In the genomic region with DNA sequence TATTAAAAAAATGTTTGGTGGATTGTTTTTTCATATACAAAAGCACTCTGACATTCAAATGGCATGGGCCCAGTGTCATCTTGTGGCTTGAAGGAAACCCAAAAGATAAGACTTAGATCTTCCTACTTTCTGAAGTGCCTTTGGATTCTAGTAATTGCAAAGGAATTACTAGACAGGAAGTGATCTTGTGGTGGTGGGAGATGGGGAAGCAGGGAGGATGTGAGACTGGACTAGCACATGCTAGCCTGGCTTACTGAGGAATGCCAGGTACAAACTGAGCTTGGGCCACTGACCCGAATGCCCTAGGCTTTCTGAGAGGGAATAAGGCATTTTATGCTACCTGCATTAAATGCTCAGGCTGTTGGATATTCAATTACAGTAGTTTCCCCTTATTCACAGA, we compare ENCODE assay signal across 17 cellular contexts. TPM values are rescaled to one million over a fixed set of nuclear protein-coding genes. Genes with fewer than 3 reads are reported as not detected.
DNase-seq lines count a peak whose midpoint lies in the region; TF ChIP-seq lines count a peak whose summit lies in the region.
"Had no signal": no experiment of that assay in that cellular context is flagged by ENCODE, and none has a peak within 500 bp of the region (broad histone marks: within the 10 kb centered on the region; RNA-seq: fewer than 3 reads in every experiment).

No MANE protein-coding gene starts in this region.

- peak; percentile 33 for DNase-seq in A172 (ENCODE audit: low spot score)
- DNase-seq in HFFc6: no peak
- DNase-seq in OCI-M1 (lab: John Stamatoyannopoulos, UW): peak; percentile 38
- no peak for DNase-seq in chondrocyte (ENCODE audit: low spot score)
- DNase-seq in D341Med (ENCODE audit: low spot score): no peak
- no peak for DNase-seq in activated CD4-positive, alpha-beta memory T cell treated with anti-CD3 and anti-CD28 coated beads, Interleukin-2, amount 10 ng/mL, durations not matched to agents 7 days and 5 days
- no peak for DNase-seq in HuH-7 (ENCODE audit: low spot score)
- DNase-seq in DMS153 treated with DMSO at 0.1 percent for 48 hours (lab: John Stamatoyannopoulos, UW; ENCODE audit: unreplicated experiment): no peak
- DNase-seq: C1 segment of cervical spinal cord, DMS 273 treated with DMSO at 0.1 percent for 48 hours, GM23248, Karpas-422, MM.1S, NCI-H1417, NCI-H1930, NCI-H446, SJCRH30 had no signal

- H3K36me3 Mint-ChIP-seq in HFFc6 (ENCODE audit: low read depth): no peaks in the 10 kb centered on the region
- H3K36me3 Mint-ChIP-seq in chondrocyte (ENCODE audit: low read depth): peaks cover 2% of the 10 kb centered on the region
- peaks cover 1% of the 10 kb centered on the region for H3K36me3 Mint-ChIP-seq in activated CD4-positive, alpha-beta memory T cell treated with anti-CD3 and anti-CD28 coated beads, Interleukin-2, amount 10 ng/mL, durations not matched to agents 7 days and 5 days (ENCODE audit: low read depth)

- H3K27ac Mint-ChIP-seq in HFFc6: peak overlapping the region; percentile 14; the same call in 1 of the 2 replicates
- H3K27ac Mint-ChIP-seq in chondrocyte (ENCODE audit: unreplicated experiment): peak overlapping the region; percentile 71
- H3K27ac Mint-ChIP-seq in activated CD4-positive, alpha-beta memory T cell treated with anti-CD3 and anti-CD28 coated beads, Interleukin-2, amount 10 ng/mL, durations not matched to agents 7 days and 5 days: no peak overlapping the region

- H3K9me3 Mint-ChIP-seq in HFFc6: no peaks in the 10 kb centered on the region
- H3K9me3 Mint-ChIP-seq in chondrocyte (ENCODE audit: low read depth): no peaks in the 10 kb centered on the region
- H3K9me3 Mint-ChIP-seq in activated CD4-positive, alpha-beta memory T cell treated with anti-CD3 and anti-CD28 coated beads, Interleukin-2, amount 10 ng/mL, durations not matched to agents 7 days and 5 days: no peaks in the 10 kb centered on the region

- H3K4me3 Mint-ChIP-seq in HFFc6 (no peak overlapping the region), chondrocyte (ENCODE audit: unreplicated experiment) (no peak overlapping the region)
- no peak overlapping the region for H3K4me3 Mint-ChIP-seq in activated CD4-positive, alpha-beta memory T cell treated with anti-CD3 and anti-CD28 coated beads, Interleukin-2, amount 10 ng/mL, durations not matched to agents 7 days and 5 days

- CTCF ChIA-PET in activated CD4-positive, alpha-beta memory T cell treated with anti-CD3 and anti-CD28 coated beads, Interleukin-2, amount 10 ng/mL, durations not matched to agents 7 days and 5 days (lab: Charles Lee): no interaction called here

- no peaks in the 10 kb centered on the region for H3K27me3 Mint-ChIP-seq in HFFc6 (ENCODE audit: insufficient read depth)
- no peaks in the 10 kb centered on the region for H3K27me3 Mint-ChIP-seq in chondrocyte (ENCODE audit: low read depth)
- H3K27me3 Mint-ChIP-seq in activated CD4-positive, alpha-beta memory T cell treated with anti-CD3 and anti-CD28 coated beads, Interleukin-2, amount 10 ng/mL, durations not matched to agents 7 days and 5 days: no peaks in the 10 kb centered on the region

- no peak for TF ChIP-seq CTCF in HFFc6 (IDR thresholded peaks at IDR 0.05)
- TF ChIP-seq CTCF in chondrocyte (IDR thresholded peaks at IDR 0.05): no peak

- H3K4me1 Mint-ChIP-seq in HFFc6 (ENCODE audit: low read depth) (peaks cover 12% of the 10 kb centered on the region), chondrocyte (ENCODE audit: low read depth) (peaks cover 3% of the 10 kb centered on the region)
- H3K4me1 Mint-ChIP-seq in activated CD4-positive, alpha-beta memory T cell treated with anti-CD3 and anti-CD28 coated beads, Interleukin-2, amount 10 ng/mL, durations not matched to agents 7 days and 5 days: peaks cover 5% of the 10 kb centered on the region

- POLR2A ChIA-PET in activated CD4-positive, alpha-beta memory T cell treated with anti-CD3 and anti-CD28 coated beads, Interleukin-2, amount 10 ng/mL, durations not matched to agents 7 days and 5 days (lab: Charles Lee): no interaction called here

RNA-seq across cellular contexts. Expression of a gene that starts 59.0 kb away (rescaled TPM):
- 4.5 and 6.6 TPM in 2 replicates for total RNA-seq in A172 (2014; rRNA removed; shearing (Covaris generic))
- total RNA-seq in HFFc6 (2021; fragmentation: NEBNext Ultra II Directional; extraction: Animal tissue kit (Norgen Biotek cat#: 25700)): 1 to 10 TPM; 4.8 to 5.7 (median 5.3) TPM
- 5.9 to 9.0 TPM (median 8.1 TPM) in 3 replicates for total RNA-seq in chondrocyte
- 1 to 10 TPM; 4.5 to 4.7 TPM for total RNA-seq in activated CD4-positive, alpha-beta memory T cell treated with anti-CD3 and anti-CD28 coated beads, Interleukin-2, amount 10 ng/mL, durations not matched to agents 7 days and 5 days

Comparison
In these comparisons a context has a peak if more than half of its experiments do, and no peak if none do; other contexts are left out.
1. DNase-seq: peak in A172 (single experiment) and OCI-M1 (single experiment); none in HFFc6 (single experiment), chondrocyte (single experiment), D341Med (single experiment), activated CD4-positive, alpha-beta memory T cell treated with anti-CD3 and anti-CD28 coated beads, Interleukin-2, amount 10 ng/mL, durations not matched to agents 7 days and 5 days (single experiment), HuH-7 (single experiment) and DMS153 treated with DMSO at 0.1 percent for 48 hours (single experiment).